Comparison of ENCODE assay signal across 1 cellular context in the genomic region with DNA sequence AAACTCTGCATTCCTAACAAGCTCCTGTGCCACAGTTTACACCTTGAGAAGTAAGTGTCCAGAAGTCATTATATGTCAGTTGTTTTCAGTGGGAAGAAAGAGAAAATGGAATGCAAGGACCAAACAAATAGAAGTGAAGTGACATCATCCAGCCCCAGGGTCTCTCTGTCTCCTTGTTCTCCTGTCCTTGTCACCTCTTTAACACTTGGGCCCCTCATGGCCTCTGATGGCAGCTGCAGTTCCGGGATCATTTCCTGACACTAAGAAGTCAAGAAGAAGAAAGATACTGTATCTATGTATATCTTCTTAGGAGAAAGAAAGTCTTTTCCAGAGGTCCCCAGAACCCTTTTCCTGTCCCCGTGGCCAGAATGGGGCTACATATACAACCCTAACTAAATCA.
TF ChIP-seq lines count a peak whose summit lies in the region.

No MANE protein-coding gene starts in this region.

TF ChIP-seq in K562, 482 proteins besides CTCF, POLR2A, EP300 and RAD21 (continued from another document):
- TF ChIP-seq, protein P1, sequence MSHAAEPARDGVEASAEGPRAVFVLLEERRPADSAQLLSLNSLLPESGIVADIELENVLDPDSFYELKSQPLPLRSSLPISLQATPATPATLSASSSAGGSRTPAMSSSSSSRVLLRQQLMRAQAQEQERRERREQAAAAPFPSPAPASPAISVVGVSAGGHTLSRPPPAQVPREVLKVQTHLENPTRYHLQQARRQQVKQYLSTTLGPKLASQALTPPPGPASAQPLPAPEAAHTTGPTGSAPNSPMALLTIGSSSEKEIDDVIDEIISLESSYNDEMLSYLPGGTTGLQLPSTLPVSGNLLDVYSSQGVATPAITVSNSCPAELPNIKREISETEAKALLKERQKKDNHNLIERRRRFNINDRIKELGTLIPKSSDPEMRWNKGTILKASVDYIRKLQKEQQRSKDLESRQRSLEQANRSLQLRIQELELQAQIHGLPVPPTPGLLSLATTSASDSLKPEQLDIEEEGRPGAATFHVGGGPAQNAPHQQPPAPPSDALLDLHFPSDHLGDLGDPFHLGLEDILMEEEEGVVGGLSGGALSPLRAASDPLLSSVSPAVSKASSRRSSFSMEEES (CRISPR knock-in tag; IDR thresholded peaks at IDR 0.05) = no peak
- TF ChIP-seq SIRT6 (IDR thresholded peaks at IDR 0.05; ENCODE audit: low read depth, low read length) (no peak), ARID2 (IDR thresholded peaks at IDR 0.05) (no peak), MYNN (IDR thresholded peaks at IDR 0.05) (no peak), MYNN (CRISPR knock-in tag; IDR thresholded peaks at IDR 0.05) (no peak)
- TF ChIP-seq, protein P2, sequence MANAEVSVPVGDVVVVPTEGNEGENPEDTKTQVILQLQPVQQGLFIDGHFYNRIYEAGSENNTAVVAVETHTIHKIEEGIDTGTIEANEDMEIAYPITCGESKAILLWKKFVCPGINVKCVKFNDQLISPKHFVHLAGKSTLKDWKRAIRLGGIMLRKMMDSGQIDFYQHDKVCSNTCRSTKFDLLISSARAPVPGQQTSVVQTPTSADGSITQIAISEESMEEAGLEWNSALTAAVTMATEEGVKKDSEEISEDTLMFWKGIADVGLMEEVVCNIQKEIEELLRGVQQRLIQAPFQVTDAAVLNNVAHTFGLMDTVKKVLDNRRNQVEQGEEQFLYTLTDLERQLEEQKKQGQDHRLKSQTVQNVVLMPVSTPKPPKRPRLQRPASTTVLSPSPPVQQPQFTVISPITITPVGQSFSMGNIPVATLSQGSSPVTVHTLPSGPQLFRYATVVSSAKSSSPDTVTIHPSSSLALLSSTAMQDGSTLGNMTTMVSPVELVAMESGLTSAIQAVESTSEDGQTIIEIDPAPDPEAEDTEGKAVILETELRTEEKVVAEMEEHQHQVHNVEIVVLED (CRISPR knock-in tag; IDR thresholded peaks at IDR 0.05) = no peak
